ENCODE assay signal across 9 cellular contexts in the genomic region with DNA sequence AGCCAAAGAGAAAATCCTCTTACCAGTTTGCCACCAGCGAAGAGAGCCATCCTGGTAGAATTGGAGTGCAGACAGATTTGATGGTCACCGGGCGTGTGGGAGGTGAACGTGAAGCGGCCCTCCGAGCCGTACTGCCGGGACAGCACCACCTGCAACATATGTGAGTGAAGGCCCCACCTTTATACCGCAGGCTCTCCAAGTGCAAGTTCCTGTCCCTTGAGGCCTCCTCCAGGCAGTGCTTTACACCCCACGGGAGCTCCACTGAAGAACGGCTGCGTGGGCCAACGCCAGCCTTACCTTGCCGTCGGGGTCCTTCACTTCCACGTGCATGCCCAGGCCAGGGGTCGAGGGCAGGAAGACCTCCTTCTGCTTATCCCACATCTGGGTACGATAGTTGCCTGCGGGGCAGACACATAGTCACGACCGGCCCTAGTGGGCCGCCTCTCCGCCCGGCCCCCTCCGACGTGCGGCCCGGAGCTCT. TPM values are rescaled to one million over a fixed set of nuclear protein-coding genes. Genes with fewer than 3 reads are reported as not detected.
DNase-seq lines count a peak whose midpoint lies in the region; ATAC-seq and TF ChIP-seq lines count a peak whose summit lies in the region.
"Had no signal": no experiment of that assay in that cellular context is flagged by ENCODE, and none has a peak within 500 bp of the region (broad histone marks: within the 10 kb centered on the region; RNA-seq: fewer than 3 reads in every experiment).

No MANE protein-coding gene starts in this region.

- DNase-seq in GM19238 (ENCODE audit: insufficient read length, low spot score) (peak; percentile 30), UCSD-AML1 (lab: John Stamatoyannopoulos, UW; ENCODE audit: unreplicated experiment) (peak; percentile 22), chondrocyte (ENCODE audit: low spot score) (peak; percentile 79), lower lobe of right lung (no peak), NCI-H2196 treated with DMSO at 0.1 percent for 48 hours (lab: John Stamatoyannopoulos, UW; ENCODE audit: unreplicated experiment) (no peak)

- intact Hi-C loops in lower lobe of right lung (cut with DNase I) = no loop called here

- peak; percentile 26 for ATAC-seq in HG03196 (IDR thresholded peaks at IDR 0.05; ENCODE audit: unreplicated experiment)
- ATAC-seq in lower lobe of right lung = peak; percentile 45 to 54

- peaks cover 26 to 32% (median 30%) of the 10 kb centered on the region in 10 experiments for H3K4me1 ChIP-seq in BLaER1 treated with 17β-estradiol and CSF1 and Interleukin-3, amounts not matched to agents 10 nM and 100 nM
- H3K4me1 ChIP-seq in lower lobe of right lung = peaks cover 21% of the 10 kb centered on the region

- peaks cover 29% of the 10 kb centered on the region for H3K4me1 Mint-ChIP-seq in chondrocyte (ENCODE audit: low read depth)
- H3K4me1 Mint-ChIP-seq in stimulated activated naive CD8-positive, alpha-beta T cell treated with anti-CD3 and anti-CD28 coated beads, Interleukin-15, Interleukin-2, amounts not matched to agents 100 ng/mL and 50 ng/mL, for 24 hours (ENCODE audit: low read depth) = peaks cover 37% of the 10 kb centered on the region

- peak overlapping the region; percentile 79 to 99 (median 90) for H3K4me3 ChIP-seq in BLaER1 treated with 17β-estradiol and CSF1 and Interleukin-3, amounts not matched to agents 10 nM and 100 nM
- peak overlapping the region; percentile 80 for H3K4me3 ChIP-seq in lower lobe of right lung

- peak overlapping the region; percentile 87 to 96 (median 93) for H3K9ac ChIP-seq in BLaER1 treated with 17β-estradiol and CSF1 and Interleukin-3, amounts not matched to agents 10 nM and 100 nM

- peaks cover 25 to 49% (median 40%) of the 10 kb centered on the region in 11 experiments for H3K36me3 ChIP-seq in BLaER1 treated with 17β-estradiol and CSF1 and Interleukin-3, amounts not matched to agents 10 nM and 100 nM
- peaks cover 35% of the 10 kb centered on the region for H3K36me3 ChIP-seq in lower lobe of right lung

- TF ChIP-seq CTCF in chondrocyte (IDR thresholded peaks at IDR 0.05) (no peak), lower lobe of right lung (IDR thresholded peaks at IDR 0.05) (no peak)

- H3K27me3 ChIP-seq in BLaER1 treated with 17β-estradiol and CSF1 and Interleukin-3, amounts not matched to agents 10 nM and 100 nM = no peaks in the 10 kb centered on the region
- no peaks in the 10 kb centered on the region for H3K27me3 ChIP-seq in lower lobe of right lung (ENCODE audit: low read depth)

- peak overlapping the region; percentile 66 for H3K27ac Mint-ChIP-seq in chondrocyte (ENCODE audit: unreplicated experiment)
- H3K27ac Mint-ChIP-seq in stimulated activated naive CD8-positive, alpha-beta T cell treated with anti-CD3 and anti-CD28 coated beads, Interleukin-15, Interleukin-2, amounts not matched to agents 100 ng/mL and 50 ng/mL, for 24 hours = peak overlapping the region; percentile 89

- H3K27me3 Mint-ChIP-seq in chondrocyte (ENCODE audit: low read depth) = no peaks in the 10 kb centered on the region
- H3K27me3 Mint-ChIP-seq in stimulated activated naive CD8-positive, alpha-beta T cell treated with anti-CD3 and anti-CD28 coated beads, Interleukin-15, Interleukin-2, amounts not matched to agents 100 ng/mL and 50 ng/mL, for 24 hours = peaks cover 5% of the 10 kb centered on the region

- no peaks in the 10 kb centered on the region for H3K9me3 ChIP-seq in BLaER1 treated with 17β-estradiol and CSF1 and Interleukin-3, amounts not matched to agents 10 nM and 100 nM (replicated peaks in 1 of 11)
- no peaks in the 10 kb centered on the region for H3K9me3 ChIP-seq in lower lobe of right lung

- peak overlapping the region; percentile 82 for H3K4me3 Mint-ChIP-seq in chondrocyte (ENCODE audit: unreplicated experiment)
- H3K4me3 Mint-ChIP-seq in stimulated activated naive CD8-positive, alpha-beta T cell treated with anti-CD3 and anti-CD28 coated beads, Interleukin-15, Interleukin-2, amounts not matched to agents 100 ng/mL and 50 ng/mL, for 24 hours = peak overlapping the region; percentile 93

- H3K36me3 Mint-ChIP-seq in chondrocyte (ENCODE audit: low read depth) = peaks cover 5% of the 10 kb centered on the region
- peaks cover 30% of the 10 kb centered on the region for H3K36me3 Mint-ChIP-seq in stimulated activated naive CD8-positive, alpha-beta T cell treated with anti-CD3 and anti-CD28 coated beads, Interleukin-15, Interleukin-2, amounts not matched to agents 100 ng/mL and 50 ng/mL, for 24 hours (ENCODE audit: low read depth)

- H3K27ac ChIP-seq in BLaER1 treated with 17β-estradiol and CSF1 and Interleukin-3, amounts not matched to agents 10 nM and 100 nM = peak overlapping the region; percentile 80 to 93 (median 89)
- peak overlapping the region; percentile 99 for H3K27ac ChIP-seq in lower lobe of right lung

- peaks cover 0 to 37% (median 0%) of the 10 kb centered on the region in 11 experiments; a peak in 9 of 22 replicates for H4K20me1 ChIP-seq in BLaER1 treated with 17β-estradiol and CSF1 and Interleukin-3, amounts not matched to agents 10 nM and 100 nM

- H3K9me3 Mint-ChIP-seq in chondrocyte (ENCODE audit: low read depth) = no peaks in the 10 kb centered on the region
- H3K9me3 Mint-ChIP-seq in stimulated activated naive CD8-positive, alpha-beta T cell treated with anti-CD3 and anti-CD28 coated beads, Interleukin-15, Interleukin-2, amounts not matched to agents 100 ng/mL and 50 ng/mL, for 24 hours = no peaks in the 10 kb centered on the region

- peak overlapping the region; percentile 90 to 99 (median 94) for H3K4me2 ChIP-seq in BLaER1 treated with 17β-estradiol and CSF1 and Interleukin-3, amounts not matched to agents 10 nM and 100 nM

RNA-seq across cellular contexts. Expression of a gene that starts 0.6 kb away (rescaled TPM):
- total RNA-seq in chondrocyte (55.1 to 65.9 TPM (median 55.6 TPM) in 3 replicates), lower lobe of right lung (71.9 TPM)

RNA-seq across cellular contexts. Expression of a gene that starts 7.8 kb away (rescaled TPM):
- 48.7 to 52.7 TPM (median 49.9 TPM) in 3 replicates for total RNA-seq in chondrocyte
- total RNA-seq in lower lobe of right lung = 45.8 TPM

RNA-seq across cellular contexts. Expression of a gene that starts 25.0 kb away (rescaled TPM):
- total RNA-seq in chondrocyte (80.0 to 128 TPM (median 83.7 TPM) in 3 replicates), lower lobe of right lung (132 TPM)

RNA-seq across cellular contexts. Expression of a gene that starts 40.3 kb away (rescaled TPM):
- total RNA-seq in chondrocyte = not detected in 3 replicates
- total RNA-seq in lower lobe of right lung = 0.21 TPM
- total RNA-seq: M059J had no signal

Comparison
In these comparisons a context has a peak if more than half of its experiments do, and no peak if none do; other contexts are left out.
1. DNase-seq: peak in GM19238 (single experiment), UCSD-AML1 (single experiment) and chondrocyte (single experiment); none in lower lobe of right lung (single experiment) and NCI-H2196 treated with DMSO at 0.1 percent for 48 hours (single experiment).